In the genomic region with DNA sequence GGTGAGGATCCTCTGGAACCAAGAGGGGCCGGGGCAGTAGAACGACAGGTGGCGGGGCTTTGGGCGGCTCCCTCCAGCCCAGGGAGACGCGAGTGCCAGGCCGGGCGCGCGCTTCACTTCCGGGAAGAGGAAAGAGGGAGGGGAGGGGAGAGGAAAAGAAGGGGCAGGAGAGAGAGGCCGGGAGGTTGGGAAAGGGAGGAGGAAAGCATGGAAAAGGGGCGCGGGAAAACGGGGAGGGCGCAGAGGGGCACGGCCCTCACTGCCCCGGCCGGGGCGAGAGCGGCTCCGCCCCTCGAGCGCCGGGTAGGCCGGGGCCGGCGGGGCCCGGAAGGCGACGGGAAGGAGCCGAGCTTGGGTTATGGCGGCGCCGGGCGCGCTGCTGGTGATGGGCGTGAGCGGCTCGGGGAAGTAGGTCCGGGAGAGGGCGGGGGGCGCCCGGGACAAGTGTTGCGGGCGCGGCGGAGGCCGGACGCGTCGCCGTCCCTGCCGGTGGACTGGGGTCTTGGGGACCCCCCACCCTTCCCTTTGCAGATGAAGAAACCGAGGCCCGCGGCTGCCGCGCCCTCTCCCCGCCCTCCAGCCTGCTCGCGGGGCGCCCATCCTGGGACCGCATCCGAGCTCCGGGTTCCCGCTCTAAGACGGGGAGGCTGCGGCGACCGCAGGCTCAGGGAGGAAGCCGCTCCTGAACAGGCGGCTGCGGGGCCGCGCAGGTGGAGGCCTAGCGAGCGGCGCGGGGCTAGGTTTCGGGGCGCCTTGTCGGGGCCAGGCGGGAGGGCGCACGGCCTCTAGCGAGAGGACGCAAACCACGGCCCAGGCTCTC, we compare ENCODE assay signal across 1 cellular context.
TF ChIP-seq lines count a peak whose summit lies in the region.

A gene (plus strand): TSS at position 330 of the 820 bp plus-strand sequence. CDS start 29 bp downstream, at position 359.

TF ChIP-seq in HepG2, 621 proteins besides CTCF, POLR2A, EP300 and RAD21 (continued from another document and continues in another):
- TF ChIP-seq, protein P1, sequence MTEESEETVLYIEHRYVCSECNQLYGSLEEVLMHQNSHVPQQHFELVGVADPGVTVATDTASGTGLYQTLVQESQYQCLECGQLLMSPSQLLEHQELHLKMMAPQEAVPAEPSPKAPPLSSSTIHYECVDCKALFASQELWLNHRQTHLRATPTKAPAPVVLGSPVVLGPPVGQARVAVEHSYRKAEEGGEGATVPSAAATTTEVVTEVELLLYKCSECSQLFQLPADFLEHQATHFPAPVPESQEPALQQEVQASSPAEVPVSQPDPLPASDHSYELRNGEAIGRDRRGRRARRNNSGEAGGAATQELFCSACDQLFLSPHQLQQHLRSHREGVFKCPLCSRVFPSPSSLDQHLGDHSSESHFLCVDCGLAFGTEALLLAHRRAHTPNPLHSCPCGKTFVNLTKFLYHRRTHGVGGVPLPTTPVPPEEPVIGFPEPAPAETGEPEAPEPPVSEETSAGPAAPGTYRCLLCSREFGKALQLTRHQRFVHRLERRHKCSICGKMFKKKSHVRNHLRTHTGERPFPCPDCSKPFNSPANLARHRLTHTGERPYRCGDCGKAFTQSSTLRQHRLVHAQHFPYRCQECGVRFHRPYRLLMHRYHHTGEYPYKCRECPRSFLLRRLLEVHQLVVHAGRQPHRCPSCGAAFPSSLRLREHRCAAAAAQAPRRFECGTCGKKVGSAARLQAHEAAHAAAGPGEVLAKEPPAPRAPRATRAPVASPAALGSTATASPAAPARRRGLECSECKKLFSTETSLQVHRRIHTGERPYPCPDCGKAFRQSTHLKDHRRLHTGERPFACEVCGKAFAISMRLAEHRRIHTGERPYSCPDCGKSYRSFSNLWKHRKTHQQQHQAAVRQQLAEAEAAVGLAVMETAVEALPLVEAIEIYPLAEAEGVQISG (CRISPR knock-in tag; IDR thresholded peaks at IDR 0.05): peak; percentile 53; the same call in 1 of the 2 replicates
- peak; percentile 33 for TF ChIP-seq ZNF883 (CRISPR knock-in tag; IDR thresholded peaks at IDR 0.05; ENCODE audit: not compliant biosample characterization)
- no peak for TF ChIP-seq MTA3 (CRISPR knock-in tag; IDR thresholded peaks at IDR 0.05)
- peak; percentile 83 for TF ChIP-seq PCBP2 (optimal IDR thresholded peaks at IDR 0.05; ENCODE audit: low read depth, low read length, poor library complexity, severe bottlenecking)
- TF ChIP-seq ZSCAN25 (CRISPR knock-in tag; IDR thresholded peaks at IDR 0.05): peak; percentile 48; the same call in 1 of the 2 replicates
- TF ChIP-seq, protein P2, sequence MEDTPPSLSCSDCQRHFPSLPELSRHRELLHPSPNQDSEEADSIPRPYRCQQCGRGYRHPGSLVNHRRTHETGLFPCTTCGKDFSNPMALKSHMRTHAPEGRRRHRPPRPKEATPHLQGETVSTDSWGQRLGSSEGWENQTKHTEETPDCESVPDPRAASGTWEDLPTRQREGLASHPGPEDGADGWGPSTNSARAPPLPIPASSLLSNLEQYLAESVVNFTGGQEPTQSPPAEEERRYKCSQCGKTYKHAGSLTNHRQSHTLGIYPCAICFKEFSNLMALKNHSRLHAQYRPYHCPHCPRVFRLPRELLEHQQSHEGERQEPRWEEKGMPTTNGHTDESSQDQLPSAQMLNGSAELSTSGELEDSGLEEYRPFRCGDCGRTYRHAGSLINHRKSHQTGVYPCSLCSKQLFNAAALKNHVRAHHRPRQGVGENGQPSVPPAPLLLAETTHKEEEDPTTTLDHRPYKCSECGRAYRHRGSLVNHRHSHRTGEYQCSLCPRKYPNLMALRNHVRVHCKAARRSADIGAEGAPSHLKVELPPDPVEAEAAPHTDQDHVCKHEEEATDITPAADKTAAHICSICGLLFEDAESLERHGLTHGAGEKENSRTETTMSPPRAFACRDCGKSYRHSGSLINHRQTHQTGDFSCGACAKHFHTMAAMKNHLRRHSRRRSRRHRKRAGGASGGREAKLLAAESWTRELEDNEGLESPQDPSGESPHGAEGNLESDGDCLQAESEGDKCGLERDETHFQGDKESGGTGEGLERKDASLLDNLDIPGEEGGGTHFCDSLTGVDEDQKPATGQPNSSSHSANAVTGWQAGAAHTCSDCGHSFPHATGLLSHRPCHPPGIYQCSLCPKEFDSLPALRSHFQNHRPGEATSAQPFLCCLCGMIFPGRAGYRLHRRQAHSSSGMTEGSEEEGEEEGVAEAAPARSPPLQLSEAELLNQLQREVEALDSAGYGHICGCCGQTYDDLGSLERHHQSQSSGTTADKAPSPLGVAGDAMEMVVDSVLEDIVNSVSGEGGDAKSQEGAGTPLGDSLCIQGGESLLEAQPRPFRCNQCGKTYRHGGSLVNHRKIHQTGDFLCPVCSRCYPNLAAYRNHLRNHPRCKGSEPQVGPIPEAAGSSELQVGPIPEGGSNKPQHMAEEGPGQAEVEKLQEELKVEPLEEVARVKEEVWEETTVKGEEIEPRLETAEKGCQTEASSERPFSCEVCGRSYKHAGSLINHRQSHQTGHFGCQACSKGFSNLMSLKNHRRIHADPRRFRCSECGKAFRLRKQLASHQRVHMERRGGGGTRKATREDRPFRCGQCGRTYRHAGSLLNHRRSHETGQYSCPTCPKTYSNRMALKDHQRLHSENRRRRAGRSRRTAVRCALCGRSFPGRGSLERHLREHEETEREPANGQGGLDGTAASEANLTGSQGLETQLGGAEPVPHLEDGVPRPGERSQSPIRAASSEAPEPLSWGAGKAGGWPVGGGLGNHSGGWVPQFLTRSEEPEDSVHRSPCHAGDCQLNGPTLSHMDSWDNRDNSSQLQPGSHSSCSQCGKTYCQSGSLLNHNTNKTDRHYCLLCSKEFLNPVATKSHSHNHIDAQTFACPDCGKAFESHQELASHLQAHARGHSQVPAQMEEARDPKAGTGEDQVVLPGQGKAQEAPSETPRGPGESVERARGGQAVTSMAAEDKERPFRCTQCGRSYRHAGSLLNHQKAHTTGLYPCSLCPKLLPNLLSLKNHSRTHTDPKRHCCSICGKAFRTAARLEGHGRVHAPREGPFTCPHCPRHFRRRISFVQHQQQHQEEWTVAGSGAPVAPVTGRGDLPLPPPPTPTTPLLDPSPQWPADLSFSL (CRISPR knock-in tag; IDR thresholded peaks at IDR 0.05): no peak
- no peak for TF ChIP-seq ZNF343 (CRISPR knock-in tag; IDR thresholded peaks at IDR 0.05)
- no peak; the same call in 1 of the 2 replicates for TF ChIP-seq ZZZ3 (CRISPR knock-in tag; IDR thresholded peaks at IDR 0.05; ENCODE audit: borderline replicate concordance)
- TF ChIP-seq, protein P3, sequence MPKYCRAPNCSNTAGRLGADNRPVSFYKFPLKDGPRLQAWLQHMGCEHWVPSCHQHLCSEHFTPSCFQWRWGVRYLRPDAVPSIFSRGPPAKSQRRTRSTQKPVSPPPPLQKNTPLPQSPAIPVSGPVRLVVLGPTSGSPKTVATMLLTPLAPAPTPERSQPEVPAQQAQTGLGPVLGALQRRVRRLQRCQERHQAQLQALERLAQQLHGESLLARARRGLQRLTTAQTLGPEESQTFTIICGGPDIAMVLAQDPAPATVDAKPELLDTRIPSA (CRISPR knock-in tag; IDR thresholded peaks at IDR 0.05; ENCODE audit: borderline replicate concordance): 0 out of 2 replicates have a peak, but pooled peaks have one; percentile 50
- no peak for TF ChIP-seq NFIB (CRISPR knock-in tag; IDR thresholded peaks at IDR 0.05; ENCODE audit: borderline replicate concordance)
- TF ChIP-seq ZNF563 (CRISPR knock-in tag; IDR thresholded peaks at IDR 0.05): peak; percentile 67; the same call in 1 of the 2 replicates
- TF ChIP-seq NKX3-1 (CRISPR knock-in tag; IDR thresholded peaks at IDR 0.05): 0 out of 2 replicates have a peak, but pooled peaks have one; percentile 18
- TF ChIP-seq NR1H2 (CRISPR knock-in tag; IDR thresholded peaks at IDR 0.05; ENCODE audit: borderline replicate concordance, low read depth): peak; percentile 34; the same call in 1 of the 2 replicates
- TF ChIP-seq ZNF775 (CRISPR knock-in tag; IDR thresholded peaks at IDR 0.05; ENCODE audit: borderline replicate concordance): no peak
- TF ChIP-seq, protein P4, sequence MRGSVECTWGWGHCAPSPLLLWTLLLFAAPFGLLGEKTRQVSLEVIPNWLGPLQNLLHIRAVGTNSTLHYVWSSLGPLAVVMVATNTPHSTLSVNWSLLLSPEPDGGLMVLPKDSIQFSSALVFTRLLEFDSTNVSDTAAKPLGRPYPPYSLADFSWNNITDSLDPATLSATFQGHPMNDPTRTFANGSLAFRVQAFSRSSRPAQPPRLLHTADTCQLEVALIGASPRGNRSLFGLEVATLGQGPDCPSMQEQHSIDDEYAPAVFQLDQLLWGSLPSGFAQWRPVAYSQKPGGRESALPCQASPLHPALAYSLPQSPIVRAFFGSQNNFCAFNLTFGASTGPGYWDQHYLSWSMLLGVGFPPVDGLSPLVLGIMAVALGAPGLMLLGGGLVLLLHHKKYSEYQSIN (CRISPR knock-in tag; IDR thresholded peaks at IDR 0.05; ENCODE audit: borderline replicate concordance): no peak
- TF ChIP-seq HNRNPLL (IDR thresholded peaks at IDR 0.05; ENCODE audit: low read depth, low read length, poor library complexity, severe bottlenecking): peak; percentile 26
- TF ChIP-seq HNF4A (CRISPR knock-in tag; IDR thresholded peaks at IDR 0.05): no peak
- TF ChIP-seq NR2F2 (IDR thresholded peaks at IDR 0.05; ENCODE audit: borderline replicate concordance, low read depth): no peak
- TF ChIP-seq FOXP1 (IDR thresholded peaks at IDR 0.05): no peak
- no peak for TF ChIP-seq FOXP1 (CRISPR knock-in tag; IDR thresholded peaks at IDR 0.05)
- TF ChIP-seq, protein P5, sequence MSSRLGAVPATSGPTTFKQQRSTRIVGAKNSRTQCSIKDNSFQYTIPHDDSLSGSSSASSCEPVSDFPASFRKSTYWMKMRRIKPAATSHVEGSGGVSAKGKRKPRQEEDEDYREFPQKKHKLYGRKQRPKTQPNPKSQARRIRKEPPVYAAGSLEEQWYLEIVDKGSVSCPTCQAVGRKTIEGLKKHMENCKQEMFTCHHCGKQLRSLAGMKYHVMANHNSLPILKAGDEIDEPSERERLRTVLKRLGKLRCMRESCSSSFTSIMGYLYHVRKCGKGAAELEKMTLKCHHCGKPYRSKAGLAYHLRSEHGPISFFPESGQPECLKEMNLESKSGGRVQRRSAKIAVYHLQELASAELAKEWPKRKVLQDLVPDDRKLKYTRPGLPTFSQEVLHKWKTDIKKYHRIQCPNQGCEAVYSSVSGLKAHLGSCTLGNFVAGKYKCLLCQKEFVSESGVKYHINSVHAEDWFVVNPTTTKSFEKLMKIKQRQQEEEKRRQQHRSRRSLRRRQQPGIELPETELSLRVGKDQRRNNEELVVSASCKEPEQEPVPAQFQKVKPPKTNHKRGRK (CRISPR knock-in tag; IDR thresholded peaks at IDR 0.05): no peak
- TF ChIP-seq BORCS8-MEF2B (CRISPR knock-in tag; IDR thresholded peaks at IDR 0.05): peak; percentile 75; the same call in 1 of the 2 replicates
- peak; percentile 62; the same call in 1 of the 2 replicates for TF ChIP-seq ZNF572 (CRISPR knock-in tag; IDR thresholded peaks at IDR 0.05)
- TF ChIP-seq ZNF292 (CRISPR knock-in tag; IDR thresholded peaks at IDR 0.05; ENCODE audit: borderline replicate concordance, low read depth): no peak
- TF ChIP-seq, protein P6, sequence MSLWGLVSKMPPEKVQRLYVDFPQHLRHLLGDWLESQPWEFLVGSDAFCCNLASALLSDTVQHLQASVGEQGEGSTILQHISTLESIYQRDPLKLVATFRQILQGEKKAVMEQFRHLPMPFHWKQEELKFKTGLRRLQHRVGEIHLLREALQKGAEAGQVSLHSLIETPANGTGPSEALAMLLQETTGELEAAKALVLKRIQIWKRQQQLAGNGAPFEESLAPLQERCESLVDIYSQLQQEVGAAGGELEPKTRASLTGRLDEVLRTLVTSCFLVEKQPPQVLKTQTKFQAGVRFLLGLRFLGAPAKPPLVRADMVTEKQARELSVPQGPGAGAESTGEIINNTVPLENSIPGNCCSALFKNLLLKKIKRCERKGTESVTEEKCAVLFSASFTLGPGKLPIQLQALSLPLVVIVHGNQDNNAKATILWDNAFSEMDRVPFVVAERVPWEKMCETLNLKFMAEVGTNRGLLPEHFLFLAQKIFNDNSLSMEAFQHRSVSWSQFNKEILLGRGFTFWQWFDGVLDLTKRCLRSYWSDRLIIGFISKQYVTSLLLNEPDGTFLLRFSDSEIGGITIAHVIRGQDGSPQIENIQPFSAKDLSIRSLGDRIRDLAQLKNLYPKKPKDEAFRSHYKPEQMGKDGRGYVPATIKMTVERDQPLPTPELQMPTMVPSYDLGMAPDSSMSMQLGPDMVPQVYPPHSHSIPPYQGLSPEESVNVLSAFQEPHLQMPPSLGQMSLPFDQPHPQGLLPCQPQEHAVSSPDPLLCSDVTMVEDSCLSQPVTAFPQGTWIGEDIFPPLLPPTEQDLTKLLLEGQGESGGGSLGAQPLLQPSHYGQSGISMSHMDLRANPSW (CRISPR knock-in tag; IDR thresholded peaks at IDR 0.05; ENCODE audit: borderline replicate concordance): no peak
- no peak for TF ChIP-seq MATR3 (CRISPR knock-in tag; IDR thresholded peaks at IDR 0.05)
- peak; percentile 76; the same call in 1 of the 2 replicates for TF ChIP-seq SNAI1 (CRISPR knock-in tag; IDR thresholded peaks at IDR 0.05; ENCODE audit: borderline replicate concordance)
- TF ChIP-seq, protein P7, sequence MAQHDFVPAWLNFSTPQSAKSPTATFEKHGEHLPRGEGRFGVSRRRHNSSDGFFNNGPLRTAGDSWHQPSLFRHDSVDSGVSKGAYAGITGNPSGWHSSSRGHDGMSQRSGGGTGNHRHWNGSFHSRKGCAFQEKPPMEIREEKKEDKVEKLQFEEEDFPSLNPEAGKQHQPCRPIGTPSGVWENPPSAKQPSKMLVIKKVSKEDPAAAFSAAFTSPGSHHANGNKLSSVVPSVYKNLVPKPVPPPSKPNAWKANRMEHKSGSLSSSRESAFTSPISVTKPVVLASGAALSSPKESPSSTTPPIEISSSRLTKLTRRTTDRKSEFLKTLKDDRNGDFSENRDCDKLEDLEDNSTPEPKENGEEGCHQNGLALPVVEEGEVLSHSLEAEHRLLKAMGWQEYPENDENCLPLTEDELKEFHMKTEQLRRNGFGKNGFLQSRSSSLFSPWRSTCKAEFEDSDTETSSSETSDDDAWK (CRISPR knock-in tag; IDR thresholded peaks at IDR 0.05): no peak
- TF ChIP-seq ZFP37 (CRISPR knock-in tag; IDR thresholded peaks at IDR 0.05; ENCODE audit: borderline replicate concordance): no peak
- TF ChIP-seq AHR (CRISPR knock-in tag; IDR thresholded peaks at IDR 0.05): 0 out of 2 replicates have a peak, but pooled peaks have one; percentile 38
- no peak; the same call in 1 of the 2 replicates for TF ChIP-seq MAZ (IDR thresholded peaks at IDR 0.05; ENCODE audit: borderline replicate concordance, low read depth, low read length)
- TF ChIP-seq MAZ (CRISPR knock-in tag; IDR thresholded peaks at IDR 0.05; ENCODE audit: low read depth): no peak; the same call in 1 of the 2 replicates
- peak; percentile 31 for TF ChIP-seq HOXA3 (CRISPR knock-in tag; IDR thresholded peaks at IDR 0.05)
- TF ChIP-seq XRCC5 (optimal IDR thresholded peaks at IDR 0.05; ENCODE audit: low read length): peak; percentile 25
- no peak for TF ChIP-seq ZNF446 (CRISPR knock-in tag; IDR thresholded peaks at IDR 0.05)
- no peak for TF ChIP-seq PHB2 (IDR thresholded peaks at IDR 0.05; ENCODE audit: partially characterized antibody)
- TF ChIP-seq ZNF251 (CRISPR knock-in tag; IDR thresholded peaks at IDR 0.05): no peak
- TF ChIP-seq THAP11 (CRISPR knock-in tag; IDR thresholded peaks at IDR 0.05): no peak; the same call in 1 of the 2 replicates
- TF ChIP-seq ZNF430 (CRISPR knock-in tag; IDR thresholded peaks at IDR 0.05): 0 out of 2 replicates have a peak, but pooled peaks have one; percentile 37
- TF ChIP-seq, protein P8, sequence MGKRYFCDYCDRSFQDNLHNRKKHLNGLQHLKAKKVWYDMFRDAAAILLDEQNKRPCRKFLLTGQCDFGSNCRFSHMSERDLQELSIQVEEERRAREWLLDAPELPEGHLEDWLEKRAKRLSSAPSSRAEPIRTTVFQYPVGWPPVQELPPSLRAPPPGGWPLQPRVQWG (CRISPR knock-in tag; IDR thresholded peaks at IDR 0.05; ENCODE audit: borderline replicate concordance, low read depth): no peak
- TF ChIP-seq SIN3B (IDR thresholded peaks at IDR 0.05; ENCODE audit: low read length): no peak
- peak; percentile 53; the same call in 1 of the 2 replicates for TF ChIP-seq AKAP8 (CRISPR knock-in tag; IDR thresholded peaks at IDR 0.05)
